In the genomic region with DNA sequence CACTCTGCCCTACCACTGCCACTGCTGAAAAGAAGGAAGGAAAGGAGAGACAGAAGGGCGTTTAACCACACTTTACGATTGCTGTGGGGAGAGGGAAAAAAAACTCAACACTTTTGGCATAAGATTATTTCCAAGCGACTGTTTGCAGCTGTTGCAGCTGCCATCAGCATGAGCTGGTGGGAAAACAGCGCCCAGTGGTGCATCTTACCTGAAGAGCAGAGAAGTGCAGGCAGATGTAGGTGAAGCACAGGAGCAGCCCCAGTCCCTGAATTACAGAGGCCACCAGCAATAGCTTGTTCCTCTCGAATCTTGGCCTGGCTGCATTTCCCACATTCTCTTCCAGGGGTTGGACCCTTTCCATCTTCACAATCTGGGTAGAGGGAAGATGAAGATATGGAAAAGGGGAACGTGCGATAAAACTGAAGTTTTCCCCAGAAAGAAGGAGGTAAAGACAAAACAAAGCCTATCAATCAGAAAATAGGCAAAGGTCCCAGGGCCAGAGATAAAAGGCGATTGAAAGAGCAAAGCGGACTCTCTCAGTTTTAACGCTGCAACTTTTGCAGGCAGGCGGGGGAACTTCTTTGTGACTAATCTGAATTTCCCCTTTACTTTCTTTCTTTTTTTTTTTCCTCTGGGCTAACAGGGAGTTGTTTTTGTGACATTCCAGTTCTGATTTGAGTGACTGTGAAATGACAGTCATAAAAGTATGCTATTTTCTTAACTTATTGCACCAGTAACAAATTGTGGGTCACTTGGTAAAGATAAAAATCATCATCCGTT, we compare ENCODE assay signal across 9 cellular contexts. TPM values are rescaled to one million over a fixed set of nuclear protein-coding genes. Genes with fewer than 3 reads are reported as not detected.
DNase-seq lines count a peak whose midpoint lies in the region; ATAC-seq and TF ChIP-seq lines count a peak whose summit lies in the region.
"Had no signal": no experiment of that assay in that cellular context is flagged by ENCODE, and none has a peak within 500 bp of the region (broad histone marks: within the 10 kb centered on the region; RNA-seq: fewer than 3 reads in every experiment).

A gene with protein sequence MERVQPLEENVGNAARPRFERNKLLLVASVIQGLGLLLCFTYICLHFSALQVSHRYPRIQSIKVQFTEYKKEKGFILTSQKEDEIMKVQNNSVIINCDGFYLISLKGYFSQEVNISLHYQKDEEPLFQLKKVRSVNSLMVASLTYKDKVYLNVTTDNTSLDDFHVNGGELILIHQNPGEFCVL (minus strand): TSS at position 516 of the 780 bp plus-strand sequence. CDS start 155 bp downstream, at position 361.

- H3K27ac ChIP-seq in HEK293 (ENCODE audit: extremely low read depth, low read depth, low read length), result no peak within 1 kb of the TSS
- H3K27ac ChIP-seq in left ventricle myocardium inferior (replicated peaks), result no peak within 1 kb of the TSS

- H3K9me3 ChIP-seq in HEK293 (ENCODE audit: control insufficient read depth, insufficient read depth, low read depth, low read length) (no peaks in the 10 kb centered on the region), left ventricle myocardium inferior (replicated peaks) (no peaks in the 10 kb centered on the region)

- CTCF ChIA-PET in HEK293 (lab: Yijun Ruan, JAX), result interaction anchor here (2.0 to 8.3 kb wide), 2 partner anchors 462 to 464 kb away, joined by 6 to 162 read pairs; no protein-coding TSS in a partner anchor

- H3K27me3 ChIP-seq in left ventricle myocardium inferior (ENCODE audit: low read depth), result no peaks in the 10 kb centered on the region

- no peak within 1 kb of the TSS for H3K4me3 ChIP-seq in HEK293 (ENCODE audit: low read depth, low read length)
- H3K4me3 ChIP-seq in WI38 (ENCODE audit: low read depth, low read length), result peak within 1 kb of the TSS; percentile 73
- H3K4me3 ChIP-seq in left ventricle myocardium inferior, result peak within 1 kb of the TSS; percentile 17

- H3K27ac Mint-ChIP-seq in stimulated activated naive B cell treated with anti-CD40 and anti-IgM and Interleukin-4, amounts not matched to agents 10 μg/mL and 1 μg/mL and 100 μg/mL, for 72 hours, result peak within 1 kb of the TSS; percentile 91

- H3K4me1 ChIP-seq in HEK293 (ENCODE audit: control insufficient read depth, insufficient read depth, low read length), result no peaks in the 10 kb centered on the region
- H3K4me1 ChIP-seq in left ventricle myocardium inferior, result peaks cover 49% of the 10 kb centered on the region

- no peaks in the 10 kb centered on the region for H3K9me3 Mint-ChIP-seq in stimulated activated naive B cell treated with anti-CD40 and anti-IgM and Interleukin-4, amounts not matched to agents 10 μg/mL and 1 μg/mL and 100 μg/mL, for 72 hours

- intact Hi-C loops in left ventricle myocardium inferior (cut with micrococcal nuclease), result no loop called here

- H3K36me3 ChIP-seq in HEK293 (ENCODE audit: control insufficient read depth in 2 of 2, insufficient read depth in 1 of 2, low read length in 2 of 2) (no peaks in the 10 kb centered on the region), left ventricle myocardium inferior (no peaks in the 10 kb centered on the region)

- H3K4me1 Mint-ChIP-seq in stimulated activated naive B cell treated with anti-CD40 and anti-IgM and Interleukin-4, amounts not matched to agents 10 μg/mL and 1 μg/mL and 100 μg/mL, for 72 hours, result peaks cover 39 to 46% of the 10 kb centered on the region in 2 donors

- DNase-seq in left ventricle myocardium inferior (peak; percentile 17), GM03348 (ENCODE audit: low spot score) (no peak), NCI-H1048 (lab: John Stamatoyannopoulos, UW) (no peak), NCI-H2107 treated with DMSO at 0.1 percent for 48 hours (lab: John Stamatoyannopoulos, UW; ENCODE audit: unreplicated experiment) (no peak)
- peak; percentile 29 for DNase-seq in stimulated activated naive B cell treated with anti-CD40 and anti-IgM and Interleukin-4, amounts not matched to agents 10 μg/mL and 1 μg/mL and 100 μg/mL, for 72 hours
- DNase-seq: NCI-H2171 had no signal

- H3K36me3 Mint-ChIP-seq in stimulated activated naive B cell treated with anti-CD40 and anti-IgM and Interleukin-4, amounts not matched to agents 10 μg/mL and 1 μg/mL and 100 μg/mL, for 72 hours, result peaks cover 8 to 10% of the 10 kb centered on the region in 2 donors

- POLR2A ChIA-PET in HEK293 (lab: Yijun Ruan, JAX), result no interaction called here

- H3K27me3 Mint-ChIP-seq in stimulated activated naive B cell treated with anti-CD40 and anti-IgM and Interleukin-4, amounts not matched to agents 10 μg/mL and 1 μg/mL and 100 μg/mL, for 72 hours, result no peaks in the 10 kb centered on the region

- peak within 1 kb of the TSS; percentile 77 to 86 for H3K4me3 Mint-ChIP-seq in stimulated activated naive B cell treated with anti-CD40 and anti-IgM and Interleukin-4, amounts not matched to agents 10 μg/mL and 1 μg/mL and 100 μg/mL, for 72 hours

- ATAC-seq in stimulated activated naive B cell treated with anti-CD40 and anti-IgM and Interleukin-4, amounts not matched to agents 10 μg/mL and 1 μg/mL and 100 μg/mL, for 72 hours (replicated peaks), result peak; percentile 60 to 69
- ATAC-seq in HG03342 (IDR thresholded peaks at IDR 0.05; ENCODE audit: unreplicated experiment), result no peak

- TF ChIP-seq CTCF in HEK293 (tag by site-specific recombination; IDR thresholded peaks at IDR 0.05) (no peak), WI38 (IDR thresholded peaks at IDR 0.05; ENCODE audit: low read depth, low read length) (no peak), left ventricle myocardium inferior (IDR thresholded peaks at IDR 0.05; ENCODE audit: borderline replicate concordance) (no peak)

TF ChIP-seq in HEK293, 187 proteins besides CTCF, POLR2A, EP300 and RAD21:
- TF ChIP-seq ZSCAN4 (tag by site-specific recombination; IDR thresholded peaks at IDR 0.05), result no peak
- 0 out of 2 replicates have a peak, but pooled peaks have one; percentile 18 for TF ChIP-seq FEZF1 (tag by site-specific recombination; IDR thresholded peaks at IDR 0.05)
- no peak for TF ChIP-seq ZNF501 (tag by site-specific recombination; IDR thresholded peaks at IDR 0.05)

RNA-seq across cellular contexts. Expression of the gene that starts here (rescaled TPM):
- total RNA-seq in left ventricle myocardium inferior, result 0.44 TPM

Comparison
In these comparisons a context has a peak if more than half of its experiments do, and no peak if none do; other contexts are left out.
1. Peak in DNase-seq and H3K4me3 ChIP-seq in left ventricle myocardium inferior; RNA of the gene not detected or under 1 TPM.